Comparison of ENCODE assay signal across 1 cellular context in genomic region chr12:45727301-45727993, GRCh38.
TF ChIP-seq lines count a peak whose summit lies in the region.

No MANE protein-coding gene starts in this region.

TF ChIP-seq in IMR-90, 13 proteins besides CTCF, POLR2A, EP300 and RAD21 (continued from another document):
- TF ChIP-seq ELK1 (IDR thresholded peaks at IDR 0.05; ENCODE audit: borderline replicate concordance, low read depth, low read length) (no peak), RFX5 (IDR thresholded peaks at IDR 0.05; ENCODE audit: low read depth, low read length) (no peak), MXI1 (IDR thresholded peaks at IDR 0.05; ENCODE audit: borderline replicate concordance, low read depth, low read length) (0 out of 2 replicates have a peak, but pooled peaks have one; percentile 34), MAFK (IDR thresholded peaks at IDR 0.05; ENCODE audit: low read depth, low read length) (no peak)
